ENCODE assay signal across 2 cellular contexts in the genomic region with DNA sequence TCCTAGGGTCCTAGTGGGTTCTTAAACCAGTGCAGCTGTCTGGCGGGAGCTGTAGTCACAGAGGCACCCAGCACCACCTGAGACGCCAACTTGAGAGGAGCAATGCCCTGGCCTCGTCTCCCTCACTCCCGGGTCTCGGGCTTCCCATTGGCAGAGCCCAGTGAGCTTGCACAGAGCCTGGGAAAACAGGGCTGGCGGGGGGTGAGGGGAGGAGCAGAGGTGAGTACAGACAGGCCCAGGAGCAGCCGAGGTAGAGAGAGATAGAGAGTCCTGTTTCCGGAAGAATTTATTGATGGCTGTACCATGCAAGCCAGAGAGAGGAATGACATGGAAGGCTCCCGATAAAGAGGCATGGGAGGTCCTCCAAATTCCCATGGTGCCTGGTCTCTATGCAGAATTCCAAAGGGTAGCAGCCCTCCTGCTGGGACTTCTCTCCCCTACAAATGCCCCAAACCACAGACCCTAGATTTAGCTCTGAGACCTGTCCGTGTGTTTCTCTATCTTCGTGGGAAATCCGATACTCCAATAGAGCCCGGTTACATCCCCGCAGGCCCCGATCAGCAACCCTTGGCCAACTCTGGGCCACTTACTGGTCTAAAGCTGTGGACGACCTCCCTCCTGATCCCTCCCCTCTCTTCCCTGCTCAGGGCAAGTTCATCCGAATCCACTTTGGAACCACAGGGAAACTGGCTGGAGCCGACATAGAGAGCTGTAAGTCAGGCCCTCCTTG.
TF ChIP-seq lines count a peak whose summit lies in the region.

No MANE protein-coding gene starts in this region.

TF ChIP-seq in HepG2, 621 proteins besides CTCF, POLR2A, EP300 and RAD21 (continued from another document):
- TF ChIP-seq, protein P1, sequence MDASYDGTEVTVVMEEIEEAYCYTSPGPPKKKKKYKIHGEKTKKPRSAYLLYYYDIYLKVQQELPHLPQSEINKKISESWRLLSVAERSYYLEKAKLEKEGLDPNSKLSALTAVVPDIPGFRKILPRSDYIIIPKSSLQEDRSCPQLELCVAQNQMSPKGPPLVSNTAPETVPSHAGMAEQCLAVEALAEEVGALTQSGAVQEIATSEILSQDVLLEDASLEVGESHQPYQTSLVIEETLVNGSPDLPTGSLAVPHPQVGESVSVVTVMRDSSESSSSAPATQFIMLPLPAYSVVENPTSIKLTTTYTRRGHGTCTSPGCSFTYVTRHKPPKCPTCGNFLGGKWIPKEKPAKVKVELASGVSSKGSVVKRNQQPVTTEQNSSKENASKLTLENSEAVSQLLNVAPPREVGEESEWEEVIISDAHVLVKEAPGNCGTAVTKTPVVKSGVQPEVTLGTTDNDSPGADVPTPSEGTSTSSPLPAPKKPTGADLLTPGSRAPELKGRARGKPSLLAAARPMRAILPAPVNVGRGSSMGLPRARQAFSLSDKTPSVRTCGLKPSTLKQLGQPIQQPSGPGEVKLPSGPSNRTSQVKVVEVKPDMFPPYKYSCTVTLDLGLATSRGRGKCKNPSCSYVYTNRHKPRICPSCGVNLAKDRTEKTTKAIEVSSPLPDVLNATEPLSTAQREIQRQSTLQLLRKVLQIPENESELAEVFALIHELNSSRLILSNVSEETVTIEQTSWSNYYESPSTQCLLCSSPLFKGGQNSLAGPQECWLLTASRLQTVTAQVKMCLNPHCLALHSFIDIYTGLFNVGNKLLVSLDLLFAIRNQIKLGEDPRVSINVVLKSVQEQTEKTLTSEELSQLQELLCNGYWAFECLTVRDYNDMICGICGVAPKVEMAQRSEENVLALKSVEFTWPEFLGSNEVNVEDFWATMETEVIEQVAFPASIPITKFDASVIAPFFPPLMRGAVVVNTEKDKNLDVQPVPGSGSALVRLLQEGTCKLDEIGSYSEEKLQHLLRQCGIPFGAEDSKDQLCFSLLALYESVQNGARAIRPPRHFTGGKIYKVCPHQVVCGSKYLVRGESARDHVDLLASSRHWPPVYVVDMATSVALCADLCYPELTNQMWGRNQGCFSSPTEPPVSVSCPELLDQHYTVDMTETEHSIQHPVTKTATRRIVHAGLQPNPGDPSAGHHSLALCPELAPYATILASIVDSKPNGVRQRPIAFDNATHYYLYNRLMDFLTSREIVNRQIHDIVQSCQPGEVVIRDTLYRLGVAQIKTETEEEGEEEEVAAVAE (CRISPR knock-in tag; IDR thresholded peaks at IDR 0.05; ENCODE audit: borderline replicate concordance): no peak
- TF ChIP-seq, protein P2, sequence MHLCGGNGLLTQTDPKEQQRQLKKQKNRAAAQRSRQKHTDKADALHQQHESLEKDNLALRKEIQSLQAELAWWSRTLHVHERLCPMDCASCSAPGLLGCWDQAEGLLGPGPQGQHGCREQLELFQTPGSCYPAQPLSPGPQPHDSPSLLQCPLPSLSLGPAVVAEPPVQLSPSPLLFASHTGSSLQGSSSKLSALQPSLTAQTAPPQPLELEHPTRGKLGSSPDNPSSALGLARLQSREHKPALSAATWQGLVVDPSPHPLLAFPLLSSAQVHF (CRISPR knock-in tag; IDR thresholded peaks at IDR 0.05): no peak
- TF ChIP-seq, protein P3, sequence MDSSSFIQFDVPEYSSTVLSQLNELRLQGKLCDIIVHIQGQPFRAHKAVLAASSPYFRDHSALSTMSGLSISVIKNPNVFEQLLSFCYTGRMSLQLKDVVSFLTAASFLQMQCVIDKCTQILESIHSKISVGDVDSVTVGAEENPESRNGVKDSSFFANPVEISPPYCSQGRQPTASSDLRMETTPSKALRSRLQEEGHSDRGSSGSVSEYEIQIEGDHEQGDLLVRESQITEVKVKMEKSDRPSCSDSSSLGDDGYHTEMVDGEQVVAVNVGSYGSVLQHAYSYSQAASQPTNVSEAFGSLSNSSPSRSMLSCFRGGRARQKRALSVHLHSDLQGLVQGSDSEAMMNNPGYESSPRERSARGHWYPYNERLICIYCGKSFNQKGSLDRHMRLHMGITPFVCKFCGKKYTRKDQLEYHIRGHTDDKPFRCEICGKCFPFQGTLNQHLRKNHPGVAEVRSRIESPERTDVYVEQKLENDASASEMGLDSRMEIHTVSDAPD (CRISPR knock-in tag; IDR thresholded peaks at IDR 0.05): no peak
- TF ChIP-seq NFKB2 (CRISPR knock-in tag; IDR thresholded peaks at IDR 0.05; ENCODE audit: borderline replicate concordance): no peak
- TF ChIP-seq, protein P4, sequence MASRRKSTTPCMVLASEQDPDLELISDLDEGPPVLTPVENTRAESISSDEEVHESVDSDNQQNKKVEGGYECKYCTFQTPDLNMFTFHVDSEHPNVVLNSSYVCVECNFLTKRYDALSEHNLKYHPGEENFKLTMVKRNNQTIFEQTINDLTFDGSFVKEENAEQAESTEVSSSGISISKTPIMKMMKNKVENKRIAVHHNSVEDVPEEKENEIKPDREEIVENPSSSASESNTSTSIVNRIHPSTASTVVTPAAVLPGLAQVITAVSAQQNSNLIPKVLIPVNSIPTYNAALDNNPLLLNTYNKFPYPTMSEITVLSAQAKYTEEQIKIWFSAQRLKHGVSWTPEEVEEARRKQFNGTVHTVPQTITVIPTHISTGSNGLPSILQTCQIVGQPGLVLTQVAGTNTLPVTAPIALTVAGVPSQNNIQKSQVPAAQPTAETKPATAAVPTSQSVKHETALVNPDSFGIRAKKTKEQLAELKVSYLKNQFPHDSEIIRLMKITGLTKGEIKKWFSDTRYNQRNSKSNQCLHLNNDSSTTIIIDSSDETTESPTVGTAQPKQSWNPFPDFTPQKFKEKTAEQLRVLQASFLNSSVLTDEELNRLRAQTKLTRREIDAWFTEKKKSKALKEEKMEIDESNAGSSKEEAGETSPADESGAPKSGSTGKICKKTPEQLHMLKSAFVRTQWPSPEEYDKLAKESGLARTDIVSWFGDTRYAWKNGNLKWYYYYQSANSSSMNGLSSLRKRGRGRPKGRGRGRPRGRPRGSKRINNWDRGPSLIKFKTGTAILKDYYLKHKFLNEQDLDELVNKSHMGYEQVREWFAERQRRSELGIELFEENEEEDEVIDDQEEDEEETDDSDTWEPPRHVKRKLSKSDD (CRISPR knock-in tag; IDR thresholded peaks at IDR 0.05; ENCODE audit: low read depth): no peak
TF ChIP-seq in HepG2: peak in this region for 2.

TF ChIP-seq in WTC11, 78 proteins besides CTCF, POLR2A, EP300 and RAD21 (continued from another document):
- TF ChIP-seq, protein P5, sequence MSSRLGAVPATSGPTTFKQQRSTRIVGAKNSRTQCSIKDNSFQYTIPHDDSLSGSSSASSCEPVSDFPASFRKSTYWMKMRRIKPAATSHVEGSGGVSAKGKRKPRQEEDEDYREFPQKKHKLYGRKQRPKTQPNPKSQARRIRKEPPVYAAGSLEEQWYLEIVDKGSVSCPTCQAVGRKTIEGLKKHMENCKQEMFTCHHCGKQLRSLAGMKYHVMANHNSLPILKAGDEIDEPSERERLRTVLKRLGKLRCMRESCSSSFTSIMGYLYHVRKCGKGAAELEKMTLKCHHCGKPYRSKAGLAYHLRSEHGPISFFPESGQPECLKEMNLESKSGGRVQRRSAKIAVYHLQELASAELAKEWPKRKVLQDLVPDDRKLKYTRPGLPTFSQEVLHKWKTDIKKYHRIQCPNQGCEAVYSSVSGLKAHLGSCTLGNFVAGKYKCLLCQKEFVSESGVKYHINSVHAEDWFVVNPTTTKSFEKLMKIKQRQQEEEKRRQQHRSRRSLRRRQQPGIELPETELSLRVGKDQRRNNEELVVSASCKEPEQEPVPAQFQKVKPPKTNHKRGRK (CRISPR knock-in tag; IDR thresholded peaks at IDR 0.05; ENCODE audit: borderline replicate concordance): no peak
